Comparison of ENCODE assay signal across 6 cellular contexts in the genomic region with DNA sequence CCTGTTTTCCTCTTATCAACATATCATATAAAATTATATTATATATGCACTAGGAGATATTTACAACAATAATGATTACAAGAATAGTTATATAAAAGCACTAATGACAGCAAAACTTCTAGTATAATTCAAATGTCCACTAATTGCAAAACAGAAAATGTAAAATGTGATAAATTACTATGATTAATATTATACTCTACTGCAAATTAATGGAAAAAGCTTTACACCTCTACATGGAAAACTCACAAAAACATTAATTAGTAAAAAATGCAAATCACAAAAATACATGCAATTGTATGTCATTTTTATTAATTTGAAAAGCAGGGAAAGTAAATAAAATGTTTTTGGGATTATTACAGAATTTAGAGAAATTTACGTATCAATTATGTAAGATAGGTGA.
"Had no signal": no experiment of that assay in that cellular context is flagged by ENCODE, and none has a peak within 500 bp of the region (broad histone marks: within the 10 kb centered on the region; RNA-seq: fewer than 3 reads in every experiment).

No MANE protein-coding gene starts in this region.

- DNase-seq: GDM1, GF-D8 had no signal

- FAIRE-seq: GM12878, GM12892, GM18507, GM19239 had no signal

- H3K4me3 ChIP-seq: GM12878 had no signal

- ATAC-seq: GM12878 had no signal
